In the genomic region with DNA sequence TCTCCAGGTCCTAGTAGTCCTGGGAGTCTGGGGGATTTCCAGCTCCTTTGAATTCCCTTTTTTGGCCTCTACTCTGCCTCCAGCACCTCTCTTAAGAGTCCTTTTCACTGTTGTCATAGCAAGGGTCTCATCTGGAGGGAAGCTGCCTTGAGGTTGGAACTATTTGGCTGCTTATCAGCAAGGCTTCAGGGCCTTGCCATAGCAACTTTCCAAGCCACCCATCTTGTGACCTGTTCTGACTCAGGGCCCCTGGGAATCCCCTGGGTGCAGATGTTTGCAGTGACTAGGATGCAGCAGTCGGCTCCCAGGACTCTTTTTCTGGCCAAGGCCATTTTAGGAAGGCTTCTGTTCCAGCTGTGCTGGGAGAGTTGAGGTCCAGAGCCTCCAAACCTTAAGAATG, we compare ENCODE assay signal across 1 cellular context.
TF ChIP-seq lines count a peak whose summit lies in the region.

No MANE protein-coding gene starts in this region.

TF ChIP-seq in GM12878, 131 proteins besides CTCF, POLR2A, EP300 and RAD21:
- TF ChIP-seq IKZF1 (conservative IDR thresholded peaks at IDR 0.05), result peak; percentile 60; the same call in 1 of the 2 replicates
- TF ChIP-seq, protein P1, sequence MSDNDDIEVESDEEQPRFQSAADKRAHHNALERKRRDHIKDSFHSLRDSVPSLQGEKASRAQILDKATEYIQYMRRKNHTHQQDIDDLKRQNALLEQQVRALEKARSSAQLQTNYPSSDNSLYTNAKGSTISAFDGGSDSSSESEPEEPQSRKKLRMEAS (IDR thresholded peaks at IDR 0.05; ENCODE audit: low read depth, low read length), result no peak
- peak; percentile 43 to 67; a peak in 3 of 4 replicates for TF ChIP-seq IKZF2 (IDR thresholded peaks at IDR 0.05)
- peak; percentile 43; the same call in 1 of the 2 replicates for TF ChIP-seq EED (IDR thresholded peaks at IDR 0.05; ENCODE audit: low read depth)
- TF ChIP-seq, protein P2, sequence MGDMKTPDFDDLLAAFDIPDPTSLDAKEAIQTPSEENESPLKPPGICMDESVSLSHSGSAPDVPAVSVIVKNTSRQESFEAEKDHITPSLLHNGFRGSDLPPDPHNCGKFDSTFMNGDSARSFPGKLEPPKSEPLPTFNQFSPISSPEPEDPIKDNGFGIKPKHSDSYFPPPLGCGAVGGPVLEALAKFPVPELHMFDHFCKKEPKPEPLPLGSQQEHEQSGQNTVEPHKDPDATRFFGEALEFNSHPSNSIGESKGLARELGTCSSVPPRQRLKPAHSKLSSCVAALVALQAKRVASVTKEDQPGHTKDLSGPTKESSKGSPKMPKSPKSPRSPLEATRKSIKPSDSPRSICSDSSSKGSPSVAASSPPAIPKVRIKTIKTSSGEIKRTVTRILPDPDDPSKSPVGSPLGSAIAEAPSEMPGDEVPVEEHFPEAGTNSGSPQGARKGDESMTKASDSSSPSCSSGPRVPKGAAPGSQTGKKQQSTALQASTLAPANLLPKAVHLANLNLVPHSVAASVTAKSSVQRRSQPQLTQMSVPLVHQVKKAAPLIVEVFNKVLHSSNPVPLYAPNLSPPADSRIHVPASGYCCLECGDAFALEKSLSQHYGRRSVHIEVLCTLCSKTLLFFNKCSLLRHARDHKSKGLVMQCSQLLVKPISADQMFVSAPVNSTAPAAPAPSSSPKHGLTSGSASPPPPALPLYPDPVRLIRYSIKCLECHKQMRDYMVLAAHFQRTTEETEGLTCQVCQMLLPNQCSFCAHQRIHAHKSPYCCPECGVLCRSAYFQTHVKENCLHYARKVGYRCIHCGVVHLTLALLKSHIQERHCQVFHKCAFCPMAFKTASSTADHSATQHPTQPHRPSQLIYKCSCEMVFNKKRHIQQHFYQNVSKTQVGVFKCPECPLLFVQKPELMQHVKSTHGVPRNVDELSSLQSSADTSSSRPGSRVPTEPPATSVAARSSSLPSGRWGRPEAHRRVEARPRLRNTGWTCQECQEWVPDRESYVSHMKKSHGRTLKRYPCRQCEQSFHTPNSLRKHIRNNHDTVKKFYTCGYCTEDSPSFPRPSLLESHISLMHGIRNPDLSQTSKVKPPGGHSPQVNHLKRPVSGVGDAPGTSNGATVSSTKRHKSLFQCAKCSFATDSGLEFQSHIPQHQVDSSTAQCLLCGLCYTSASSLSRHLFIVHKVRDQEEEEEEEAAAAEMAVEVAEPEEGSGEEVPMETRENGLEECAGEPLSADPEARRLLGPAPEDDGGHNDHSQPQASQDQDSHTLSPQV (IDR thresholded peaks at IDR 0.05), result no peak
- TF ChIP-seq CBX3 (IDR thresholded peaks at IDR 0.05; ENCODE audit: borderline replicate concordance, low read depth), result no peak
- 0 out of 2 replicates have a peak, but pooled peaks have one; percentile 32 for TF ChIP-seq TCF12 (IDR thresholded peaks at IDR 0.05; ENCODE audit: low read depth, low read length)
- 0 out of 2 replicates have a peak, but pooled peaks have one; percentile 11 for TF ChIP-seq YY1 (IDR thresholded peaks at IDR 0.05; ENCODE audit: low read depth, low read length)
- TF ChIP-seq TARDBP (IDR thresholded peaks at IDR 0.05; ENCODE audit: borderline replicate concordance), result no peak
- TF ChIP-seq PML (IDR thresholded peaks at IDR 0.05; ENCODE audit: low read length), result no peak
- TF ChIP-seq RELA (IDR thresholded peaks at IDR 0.05; ENCODE audit: borderline replicate concordance, partially characterized antibody), result peak; percentile 45
- TF ChIP-seq, protein P3, sequence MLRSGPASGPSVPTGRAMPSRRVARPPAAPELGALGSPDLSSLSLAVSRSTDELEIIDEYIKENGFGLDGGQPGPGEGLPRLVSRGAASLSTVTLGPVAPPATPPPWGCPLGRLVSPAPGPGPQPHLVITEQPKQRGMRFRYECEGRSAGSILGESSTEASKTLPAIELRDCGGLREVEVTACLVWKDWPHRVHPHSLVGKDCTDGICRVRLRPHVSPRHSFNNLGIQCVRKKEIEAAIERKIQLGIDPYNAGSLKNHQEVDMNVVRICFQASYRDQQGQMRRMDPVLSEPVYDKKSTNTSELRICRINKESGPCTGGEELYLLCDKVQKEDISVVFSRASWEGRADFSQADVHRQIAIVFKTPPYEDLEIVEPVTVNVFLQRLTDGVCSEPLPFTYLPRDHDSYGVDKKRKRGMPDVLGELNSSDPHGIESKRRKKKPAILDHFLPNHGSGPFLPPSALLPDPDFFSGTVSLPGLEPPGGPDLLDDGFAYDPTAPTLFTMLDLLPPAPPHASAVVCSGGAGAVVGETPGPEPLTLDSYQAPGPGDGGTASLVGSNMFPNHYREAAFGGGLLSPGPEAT (IDR thresholded peaks at IDR 0.05; ENCODE audit: low read depth), result peak; percentile 81; the same call in 1 of the 2 replicates
- peak; percentile 68 for TF ChIP-seq MEF2B (IDR thresholded peaks at IDR 0.05; ENCODE audit: partially characterized antibody, poor library complexity, severe bottlenecking)
TF ChIP-seq in GM12878: peak in this region for 8.
